In the genomic region with DNA sequence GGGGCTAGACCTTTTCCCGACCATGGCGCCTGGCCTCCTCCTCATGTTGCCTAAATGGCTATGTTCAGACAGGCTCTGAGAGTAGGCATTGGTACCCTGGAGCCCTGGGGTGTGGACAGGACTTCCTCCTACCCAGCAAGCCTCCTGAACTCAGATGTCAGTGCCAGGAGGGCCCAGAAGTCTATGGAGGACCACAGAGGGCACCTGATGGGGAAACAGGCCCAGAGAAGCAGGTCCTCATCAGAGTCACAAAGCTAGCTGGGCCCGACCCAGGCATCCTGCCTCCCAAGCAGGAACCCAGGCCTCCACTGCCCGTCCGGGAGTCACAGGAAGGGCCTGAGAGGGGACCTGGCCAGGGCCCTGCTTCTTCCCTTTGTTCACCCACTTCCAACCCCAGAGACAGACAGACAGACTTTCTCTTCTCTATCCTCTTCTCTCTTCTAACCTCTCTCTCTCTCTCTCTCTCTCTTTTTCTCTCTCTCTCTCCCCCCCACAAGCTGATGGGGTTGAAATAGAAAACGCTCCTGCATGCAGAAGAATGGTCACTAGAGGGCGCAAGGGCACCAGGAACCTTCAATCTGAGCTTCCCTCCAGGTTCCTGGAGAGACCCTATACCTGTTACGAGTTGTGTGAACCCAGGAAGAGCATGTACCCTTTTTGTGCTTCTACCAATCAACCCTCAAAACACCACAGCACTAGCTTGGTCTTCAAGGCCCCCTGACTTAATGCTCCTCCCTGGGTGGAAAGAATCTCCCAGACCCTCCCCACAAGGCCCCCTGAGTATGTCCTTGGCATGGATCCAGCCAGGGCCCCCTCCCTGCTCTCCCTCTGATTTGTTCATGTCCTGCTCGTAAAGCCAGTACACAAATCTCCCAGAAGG, we compare ENCODE assay signal across 8 cellular contexts. TPM values are rescaled to one million over a fixed set of nuclear protein-coding genes. Genes with fewer than 3 reads are reported as not detected.
DNase-seq lines count a peak whose midpoint lies in the region; ATAC-seq and TF ChIP-seq lines count a peak whose summit lies in the region.

No MANE protein-coding gene starts in this region.

- H3K4me3 ChIP-seq in hepatocyte (no peak overlapping the region), skin epidermis (no peak overlapping the region)

- peaks cover 28% of the 10 kb centered on the region for H3K4me1 ChIP-seq in hepatocyte (ENCODE audit: insufficient read depth)

- no peak overlapping the region for H3K4me2 ChIP-seq in hepatocyte

- H3K27me3 ChIP-seq in hepatocyte, result no peaks in the 10 kb centered on the region

- WGBS in hepatocyte (ENCODE audit: low lambda C conversion rate, missing lambda C conversion rate), result 57% methylated on average over 9 of the region's 9 CpGs

- peak; percentile 79 for TF ChIP-seq CTCF in GM12874 (IDR thresholded peaks at IDR 0.05; ENCODE audit: insufficient read depth, low read depth, low read length)
- TF ChIP-seq CTCF in hepatocyte (IDR thresholded peaks at IDR 0.05; ENCODE audit: poor library complexity), result peak; percentile 94

- H3K27ac ChIP-seq in hepatocyte, result peak overlapping the region; percentile 63
- H3K27ac ChIP-seq in skin epidermis, result peak overlapping the region in 12 of 21 experiments; percentile 9 to 95 (median 50)

- H3K9me2 ChIP-seq in hepatocyte (replicated peaks; ENCODE audit: insufficient read depth), result no peaks in the 10 kb centered on the region

- peaks cover 12% of the 10 kb centered on the region for H4K20me1 ChIP-seq in hepatocyte (ENCODE audit: insufficient read depth, poor library complexity, severe bottlenecking)

- H2AFZ ChIP-seq in hepatocyte, result no peak overlapping the region

- peak; percentile 79 for DNase-seq in NCI-H2029 (lab: John Stamatoyannopoulos, UW)
- DNase-seq in T-helper 9 cell, result peak; percentile 70
- DNase-seq in anterior cingulate cortex (lab: John Stamatoyannopoulos, UW), result peak in 47 of 58 donors; percentile 14 to 77 (median 50)
- DNase-seq in hepatocyte (ENCODE audit: low spot score), result peak; percentile 92

- peaks cover 60% of the 10 kb centered on the region for H3K79me2 ChIP-seq in hepatocyte

- H3K9me3 ChIP-seq in hepatocyte (ENCODE audit: low read depth), result no peaks in the 10 kb centered on the region

- no peaks in the 10 kb centered on the region for H3K36me3 ChIP-seq in hepatocyte (replicated peaks; ENCODE audit: insufficient read depth, low read depth)

- ATAC-seq in HG03565 (IDR thresholded peaks at IDR 0.05; ENCODE audit: unreplicated experiment) (no peak), HG02571 (IDR thresholded peaks at IDR 0.05; ENCODE audit: unreplicated experiment) (no peak)

RNA-seq across cellular contexts. Expression of gene ARAP1, which starts 27.1 kb away (rescaled TPM):
- total RNA-seq in hepatocyte, result 86.9 and 118 TPM in 2 replicates
- polyA plus RNA-seq in hepatocyte, result 53.2 and 60.2 TPM in 2 replicates

RNA-seq across cellular contexts. Expression of gene PDE2A, which starts 50.9 kb away (rescaled TPM):
- total RNA-seq in hepatocyte, result 2.2 and 3.5 TPM in 2 replicates
- 0.60 and 1.1 TPM in 2 replicates for polyA plus RNA-seq in hepatocyte
